Comparison of ENCODE assay signal across 14 cellular contexts in the genomic region with DNA sequence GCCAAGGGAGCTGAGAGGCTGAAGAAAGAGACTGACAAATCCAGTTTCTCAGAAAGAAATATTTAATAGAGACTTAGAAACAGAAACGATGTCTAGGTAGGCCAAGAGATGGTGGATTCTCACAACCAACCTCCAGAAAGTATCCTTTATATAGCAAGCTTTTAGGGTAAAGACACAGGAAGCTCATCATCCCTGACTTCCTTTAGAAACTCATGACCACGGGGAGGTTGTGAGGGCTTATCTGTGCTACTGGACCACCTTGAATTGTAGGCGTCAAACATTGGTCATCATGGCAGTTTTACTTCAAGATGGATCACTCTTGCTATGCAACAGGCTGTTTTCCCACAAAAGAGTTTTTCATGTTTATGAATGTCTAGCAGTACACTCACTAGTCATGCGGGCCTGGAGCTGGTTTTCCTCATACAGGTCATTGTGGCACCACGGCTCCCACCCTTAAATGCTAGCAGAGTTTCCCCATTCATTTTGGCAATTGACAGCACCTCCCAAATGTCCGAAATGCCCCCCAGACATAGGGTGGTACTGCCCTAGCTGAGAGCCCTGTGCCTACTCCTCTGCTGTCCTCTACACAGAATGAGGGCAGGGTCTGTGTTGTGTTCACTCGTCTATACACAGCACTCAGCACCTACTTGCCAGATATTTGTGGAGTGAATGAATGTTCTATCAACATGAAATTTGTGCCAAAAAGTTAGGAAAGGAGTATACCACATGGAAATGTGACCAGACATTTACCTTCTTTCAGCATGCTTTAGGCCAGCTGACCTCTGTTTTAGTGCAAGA. TPM values are rescaled to one million over a fixed set of nuclear protein-coding genes. Genes with fewer than 3 reads are reported as not detected.
DNase-seq lines count a peak whose midpoint lies in the region; ATAC-seq, FAIRE-seq and TF ChIP-seq lines count a peak whose summit lies in the region.
"Had no signal": no experiment of that assay in that cellular context is flagged by ENCODE, and none has a peak within 500 bp of the region (broad histone marks: within the 10 kb centered on the region; RNA-seq: fewer than 3 reads in every experiment).

No MANE protein-coding gene starts in this region.

- H3K9me3 ChIP-seq in Loucy (ENCODE audit: insufficient read depth, low read depth, low read length) = no peaks in the 10 kb centered on the region
- no peaks in the 10 kb centered on the region for H3K9me3 ChIP-seq in gastroesophageal sphincter
- no peaks in the 10 kb centered on the region for H3K9me3 ChIP-seq in psoas muscle

- no peak overlapping the region for H3K9ac ChIP-seq in Loucy (ENCODE audit: low read depth, low read length, poor library complexity, severe bottlenecking)

- H3K4me1 ChIP-seq in Loucy (ENCODE audit: insufficient read depth, low read length, poor library complexity, severe bottlenecking) (peaks cover 31% of the 10 kb centered on the region), gastroesophageal sphincter (peaks cover 16 to 100% (median 20%) of the 10 kb centered on the region in 3 donors), psoas muscle (peaks cover 96% of the 10 kb centered on the region)

- H3K4me1 Mint-ChIP-seq in activated T-cell treated with anti-CD3 and anti-CD28 coated beads, Interleukin-2, amount 50 U/mL, for 4 hours (ENCODE audit: low read depth) = peaks cover 27% of the 10 kb centered on the region

- H3K4me2 ChIP-seq in Loucy (ENCODE audit: low read depth, low read length, poor library complexity, severe bottlenecking) = peak overlapping the region; percentile 8
- H3K4me2 ChIP-seq: PC-9 had no signal

- peaks cover 6% of the 10 kb centered on the region for H3K36me3 Mint-ChIP-seq in activated T-cell treated with anti-CD3 and anti-CD28 coated beads, Interleukin-2, amount 50 U/mL, for 4 hours (ENCODE audit: insufficient read depth)
- H3K36me3 Mint-ChIP-seq: activated CD8-positive, alpha-beta memory T cell treated with anti-CD3 and anti-CD28 coated beads, Interleukin-2, amount 10 ng/mL, durations not matched to agents 7 days and 5 days had no signal

- H3K27ac ChIP-seq in gastroesophageal sphincter = peak overlapping the region; percentile 71 to 86 (median 80)
- peak overlapping the region; percentile 80 for H3K27ac ChIP-seq in psoas muscle
- H3K27ac ChIP-seq: PC-9 had no signal

- FAIRE-seq in H54 (lab: Jason Lieb, UNC) = no peak
- FAIRE-seq: kidney had no signal

- H4K20me1 ChIP-seq in Loucy (ENCODE audit: insufficient read depth, low read length, poor library complexity, severe bottlenecking) = no peaks in the 10 kb centered on the region

- TF ChIP-seq CTCF in GM12864 (IDR thresholded peaks at IDR 0.05; ENCODE audit: low read depth, low read length, missing control alignments) = no peak
- TF ChIP-seq CTCF in Loucy (conservative IDR thresholded peaks at IDR 0.05; ENCODE audit: low read length) = no peak
- TF ChIP-seq CTCF in gastroesophageal sphincter (IDR thresholded peaks at IDR 0.05) = no peak
- TF ChIP-seq CTCF in psoas muscle (IDR thresholded peaks at IDR 0.05) = no peak

- DNase-seq in GM12864 (ENCODE audit: low read depth) = no peak
- no peak for DNase-seq in psoas muscle
- DNase-seq in inferior parietal cortex (ENCODE audit: extremely low spot score) = no peak
- no peak for DNase-seq in activated T-cell treated with anti-CD3 and anti-CD28 coated beads, Interleukin-2, amount 50 U/mL, for 4 hours
- no peak for DNase-seq in H54 (ENCODE audit: insufficient read length, low spot score)
- no peak for DNase-seq in NCI-H748 (lab: John Stamatoyannopoulos, UW; ENCODE audit: unreplicated experiment)
- DNase-seq: activated CD8-positive, alpha-beta memory T cell treated with anti-CD3 and anti-CD28 coated beads, Interleukin-2, amount 10 ng/mL, durations not matched to agents 7 days and 5 days; kidney; NCI-H2081 treated with DMSO at 0.1 percent for 48 hours; PC-9; T1000 had no signal

- TF ChIP-seq POLR2A in gastroesophageal sphincter (IDR thresholded peaks at IDR 0.05) = no peak
- TF ChIP-seq POLR2A in H54 (IDR thresholded peaks at IDR 0.05; ENCODE audit: low read depth, low read length) = no peak

- no peaks in the 10 kb centered on the region for H3K27me3 Mint-ChIP-seq in activated T-cell treated with anti-CD3 and anti-CD28 coated beads, Interleukin-2, amount 50 U/mL, for 4 hours (ENCODE audit: low read depth)
- H3K27me3 Mint-ChIP-seq: activated CD8-positive, alpha-beta memory T cell treated with anti-CD3 and anti-CD28 coated beads, Interleukin-2, amount 10 ng/mL, durations not matched to agents 7 days and 5 days; progenitor cell of endocrine pancreas had no signal

- no peak for TF ChIP-seq EP300 in gastroesophageal sphincter (IDR thresholded peaks at IDR 0.05)

- intact Hi-C loops in psoas muscle (cut with DNase I) = no loop called here

- H3K79me2 ChIP-seq in Loucy (ENCODE audit: insufficient read depth, low read length) = no peaks in the 10 kb centered on the region

- no peaks in the 10 kb centered on the region for H3K9me2 ChIP-seq in Loucy (replicated peaks; ENCODE audit: low read depth, low read length)

- H3K9me3 Mint-ChIP-seq in activated T-cell treated with anti-CD3 and anti-CD28 coated beads, Interleukin-2, amount 50 U/mL, for 4 hours = no peaks in the 10 kb centered on the region

- WGBS in gastroesophageal sphincter (ENCODE audit: low coverage in 1 of 2), 2 donors = 45 to 46% methylated on average over 3 to 5 of the region's 7 CpGs
- 73 to 84% (median 76%) methylated on average over 7 of the region's 7 CpGs for WGBS in psoas muscle, 3 donors

- H2AFZ ChIP-seq in Loucy (ENCODE audit: low read length) = no peak overlapping the region
- H2AFZ ChIP-seq: PC-9 had no signal

- H3K36me3 ChIP-seq in Loucy (ENCODE audit: insufficient read depth, low read length) (no peaks in the 10 kb centered on the region), gastroesophageal sphincter (peaks cover 0 to 7% of the 10 kb centered on the region in 2 donors), psoas muscle (ENCODE audit: insufficient read depth in 1 of 2, low read depth in 1 of 2) (peaks cover 0 to 4% of the 10 kb centered on the region in 2 donors)

- H3K4me3 ChIP-seq in GM12864 (ENCODE audit: low read depth, low read length) (peak overlapping the region; percentile 18; the same call in 1 of the 2 replicates), Loucy (ENCODE audit: low read length, poor library complexity, severe bottlenecking) (no peak overlapping the region), gastroesophageal sphincter (no peak overlapping the region), psoas muscle (no peak overlapping the region)
- H3K4me3 ChIP-seq: PC-9 had no signal

- H3F3A ChIP-seq in Loucy (ENCODE audit: low read depth) = no peaks in the 10 kb centered on the region

- H3K27me3 ChIP-seq in Loucy (ENCODE audit: insufficient read depth, low read length, poor library complexity, severe bottlenecking) = no peaks in the 10 kb centered on the region
- no peaks in the 10 kb centered on the region for H3K27me3 ChIP-seq in gastroesophageal sphincter
- no peaks in the 10 kb centered on the region for H3K27me3 ChIP-seq in psoas muscle (ENCODE audit: insufficient read depth in 3 of 3, low read length in 2 of 3)

- peak; percentile 13 for ATAC-seq in gastroesophageal sphincter
- ATAC-seq in psoas muscle = peak in 3 of 4 donors; percentile 47 to 74 (median 57)
- no peak for ATAC-seq in activated T-cell treated with anti-CD3 and anti-CD28 coated beads, Interleukin-2, amount 50 U/mL, for 4 hours
- ATAC-seq: activated CD8-positive, alpha-beta memory T cell treated with anti-CD3 and anti-CD28 coated beads, Interleukin-2, amount 10 ng/mL, durations not matched to agents 7 days and 5 days had no signal

- no peak overlapping the region for H3K4me3 Mint-ChIP-seq in activated T-cell treated with anti-CD3 and anti-CD28 coated beads, Interleukin-2, amount 50 U/mL, for 4 hours
- H3K4me3 Mint-ChIP-seq: activated CD8-positive, alpha-beta memory T cell treated with anti-CD3 and anti-CD28 coated beads, Interleukin-2, amount 10 ng/mL, durations not matched to agents 7 days and 5 days had no signal

RNA-seq across cellular contexts. Expression of a gene that starts 26.0 kb away (rescaled TPM):
- total RNA-seq in gastroesophageal sphincter = 1 to 10 TPM; 3.2 to 8.4 (median 5.5) TPM
- 1 to 10 TPM; 5.1 to 7.6 (median 6.1) TPM for total RNA-seq in psoas muscle
- 10 to 100 TPM in 1 of 3 donors, 1 to 10 TPM in 2; 2.4 to 11.4 (median 2.4) TPM for polyA plus RNA-seq in psoas muscle
- total RNA-seq in activated T-cell treated with anti-CD3 and anti-CD28 coated beads, Interleukin-2, amount 50 U/mL, for 4 hours = 1 to 10 TPM; 3.6 to 4.8 (median 4.0) TPM

RNA-seq across cellular contexts. Expression of a gene that starts 26.1 kb away (rescaled TPM):
- total RNA-seq in gastroesophageal sphincter = 100 to 1,000 TPM; 105 to 207 (median 144) TPM
- total RNA-seq in psoas muscle = 100 to 1,000 TPM; 129 to 204 (median 139) TPM
- 100 to 1,000 TPM in 2 of 3 donors, 10 to 100 TPM in 1; 50.3 to 127 (median 110) TPM for polyA plus RNA-seq in psoas muscle
- total RNA-seq in activated T-cell treated with anti-CD3 and anti-CD28 coated beads, Interleukin-2, amount 50 U/mL, for 4 hours = 10 to 100 TPM in 2 of 3 donors, 1 to 10 TPM in 1; 9.8 to 11.9 (median 11.0) TPM

RNA-seq across cellular contexts. Expression of a gene that starts 48.4 kb away (rescaled TPM):
- total RNA-seq in gastroesophageal sphincter = 10 to 100 TPM in 1 of 4 donors, 1 to 10 TPM in 3; 4.5 to 14.9 (median 6.9) TPM
- total RNA-seq in psoas muscle = 10 to 100 TPM in 2 of 4 donors, 1 to 10 TPM in 2; 7.8 to 13.0 (median 9.3) TPM
- polyA plus RNA-seq in psoas muscle = 10 to 100 TPM in 2 of 3 donors, 1 to 10 TPM in 1; 8.6 to 24.1 (median 11.1) TPM
- 10 to 100 TPM; 13.2 to 14.2 (median 14.0) TPM for total RNA-seq in activated T-cell treated with anti-CD3 and anti-CD28 coated beads, Interleukin-2, amount 50 U/mL, for 4 hours

RNA-seq across cellular contexts. Expression of a gene that starts 48.6 kb away (rescaled TPM):
- 10 to 100 TPM; 13.7 to 26.2 (median 21.2) TPM for total RNA-seq in gastroesophageal sphincter
- total RNA-seq in psoas muscle = 10 to 100 TPM; 10.9 to 15.7 (median 14.4) TPM
- polyA plus RNA-seq in psoas muscle = 10 to 100 TPM in 2 of 3 donors, 1 to 10 TPM in 1; 5.7 to 21.4 (median 12.3) TPM
- 1 to 10 TPM; 7.4 to 9.0 (median 8.9) TPM for total RNA-seq in activated T-cell treated with anti-CD3 and anti-CD28 coated beads, Interleukin-2, amount 50 U/mL, for 4 hours

Comparison
In these comparisons a context has a peak if more than half of its experiments do, and no peak if none do; other contexts are left out.
1. ATAC-seq: peak in gastroesophageal sphincter (single experiment) and psoas muscle (3 of 4); none in activated T-cell treated with anti-CD3 and anti-CD28 coated beads, Interleukin-2, amount 50 U/mL, for 4 hours (0 of 2).
2. RNA of a gene that starts 26.1 kb away (total RNA-seq): 105 to 207 TPM in gastroesophageal sphincter and 129 to 204 TPM in psoas muscle; 9.8 to 11.9 TPM in activated T-cell treated with anti-CD3 and anti-CD28 coated beads, Interleukin-2, amount 50 U/mL, for 4 hours; every median in the first group is over 4 times any median in the second.